8 cellular contexts compared by ENCODE assay signal in genomic region chr6:42929088-42929927, GRCh38. TPM values are rescaled to one million over a fixed set of nuclear protein-coding genes. Genes with fewer than 3 reads are reported as not detected.
A peak's percentile ranks its signal among the peaks of the same experiment; 100 is the strongest.
DNase-seq lines count a peak whose midpoint lies in the region; ATAC-seq and TF ChIP-seq lines count a peak whose summit lies in the region.

Gene CNPY3, plus strand, starts transcription at chr6:42929480. Its CDS starts 91 bp downstream, at chr6:42929571.

- no peaks in the 10 kb centered on the region for H3K9me3 ChIP-seq in T-helper 17 cell (ENCODE audit: control insufficient read depth, low read length, poor library complexity, severe bottlenecking)
- H3K9me3 ChIP-seq in left ventricle myocardium inferior (replicated peaks): no peaks in the 10 kb centered on the region
- no peaks in the 10 kb centered on the region for H3K9me3 ChIP-seq in prostate gland

- TF ChIP-seq CTCF in left ventricle myocardium inferior (IDR thresholded peaks at IDR 0.05; ENCODE audit: borderline replicate concordance) (no peak), prostate gland (IDR thresholded peaks at IDR 0.05) (peak in 3 of 4 experiments; percentile 8 to 11 (median 9))

- ATAC-seq in HG02885 (IDR thresholded peaks at IDR 0.05; ENCODE audit: poor library complexity, unreplicated experiment) (peak; percentile 72), T-helper 17 cell (peak; percentile 85)

- H3K27ac Mint-ChIP-seq in T-helper 17 cell: peak within 1 kb of the TSS; percentile 99

- intact Hi-C loops in left ventricle myocardium inferior (cut with micrococcal nuclease) (no loop called here), prostate gland (cut with DNase I) (no loop called here)

- TF ChIP-seq POLR2A in GM15510 (IDR thresholded peaks at IDR 0.05; ENCODE audit: borderline replicate concordance, extremely low read depth, insufficient read length) (peak; percentile 67), prostate gland (IDR thresholded peaks at IDR 0.05) (peak; percentile 59)

- H3K27ac ChIP-seq in left ventricle myocardium inferior (replicated peaks) (peak within 1 kb of the TSS; percentile 95), prostate gland (peak within 1 kb of the TSS; percentile 92 to 93), urinary bladder (ENCODE audit: low read depth) (peak within 1 kb of the TSS; percentile 79)

- H3K36me3 ChIP-seq in left ventricle myocardium inferior (peaks cover 4% of the 10 kb centered on the region), prostate gland (no peaks in the 10 kb centered on the region), urinary bladder (ENCODE audit: insufficient read depth) (no peaks in the 10 kb centered on the region)

- DNase-seq in NCI-H1694 treated with DMSO at 0.1 percent for 48 hours (lab: John Stamatoyannopoulos, UW): peak; percentile 91
- DNase-seq in T-helper 17 cell: peak; percentile 86 to 91 (median 87)
- DNase-seq in amygdala (lab: John Stamatoyannopoulos, UW): peak; percentile 43 to 95 (median 88)
- DNase-seq in left ventricle myocardium inferior: peak; percentile 93
- peak; percentile 94 for DNase-seq in prostate gland (ENCODE audit: low spot score)

- peaks cover 50% of the 10 kb centered on the region for H3K4me1 Mint-ChIP-seq in T-helper 17 cell

- no peaks in the 10 kb centered on the region for H3K27me3 Mint-ChIP-seq in T-helper 17 cell

- peaks cover 3% of the 10 kb centered on the region for H3K36me3 Mint-ChIP-seq in T-helper 17 cell (ENCODE audit: low read depth)

- H3K27me3 ChIP-seq in left ventricle myocardium inferior (ENCODE audit: low read depth): peaks cover 11% of the 10 kb centered on the region
- H3K27me3 ChIP-seq in prostate gland (replicated peaks; ENCODE audit: insufficient read depth): no peaks in the 10 kb centered on the region

- H3K4me3 ChIP-seq in left ventricle myocardium inferior (peak within 1 kb of the TSS; percentile 82), prostate gland (peak within 1 kb of the TSS; percentile 65 to 66), urinary bladder (ENCODE audit: low read depth, low read length) (peak within 1 kb of the TSS; percentile 62)

- H3K4me3 Mint-ChIP-seq in T-helper 17 cell: peak within 1 kb of the TSS; percentile 99

- under 1% methylated on average over 63 of the region's 67 CpGs for WGBS in prostate gland
- under 1% methylated on average over 67 of the region's 67 CpGs for WGBS in urinary bladder

- H3K4me1 ChIP-seq in left ventricle myocardium inferior: peaks cover 41% of the 10 kb centered on the region
- peaks cover 6% of the 10 kb centered on the region for H3K4me1 ChIP-seq in prostate gland (replicated peaks)
- H3K4me1 ChIP-seq in urinary bladder (ENCODE audit: insufficient read depth): no peaks in the 10 kb centered on the region

RNA-seq across cellular contexts. Expression of gene CNPY3, which starts in this region (rescaled TPM):
- total RNA-seq in T-helper 17 cell: 10 to 100 TPM; 45.7 to 51.9 TPM
- 20.1 TPM for total RNA-seq in left ventricle myocardium inferior
- total RNA-seq in prostate gland: 10 to 100 TPM; 52.3 to 68.5 TPM
- 15.8 TPM for total RNA-seq in urinary bladder
- 43.8 TPM for polyA plus RNA-seq in urinary bladder

Comparison
In these comparisons a context has a peak if more than half of its experiments do, and no peak if none do; other contexts are left out.
1. Peak in every context shown above with its lines: DNase-seq, ATAC-seq, H3K4me3 ChIP-seq and H3K27ac ChIP-seq.